Comparison of ENCODE assay signal across 17 cellular contexts in the genomic region with DNA sequence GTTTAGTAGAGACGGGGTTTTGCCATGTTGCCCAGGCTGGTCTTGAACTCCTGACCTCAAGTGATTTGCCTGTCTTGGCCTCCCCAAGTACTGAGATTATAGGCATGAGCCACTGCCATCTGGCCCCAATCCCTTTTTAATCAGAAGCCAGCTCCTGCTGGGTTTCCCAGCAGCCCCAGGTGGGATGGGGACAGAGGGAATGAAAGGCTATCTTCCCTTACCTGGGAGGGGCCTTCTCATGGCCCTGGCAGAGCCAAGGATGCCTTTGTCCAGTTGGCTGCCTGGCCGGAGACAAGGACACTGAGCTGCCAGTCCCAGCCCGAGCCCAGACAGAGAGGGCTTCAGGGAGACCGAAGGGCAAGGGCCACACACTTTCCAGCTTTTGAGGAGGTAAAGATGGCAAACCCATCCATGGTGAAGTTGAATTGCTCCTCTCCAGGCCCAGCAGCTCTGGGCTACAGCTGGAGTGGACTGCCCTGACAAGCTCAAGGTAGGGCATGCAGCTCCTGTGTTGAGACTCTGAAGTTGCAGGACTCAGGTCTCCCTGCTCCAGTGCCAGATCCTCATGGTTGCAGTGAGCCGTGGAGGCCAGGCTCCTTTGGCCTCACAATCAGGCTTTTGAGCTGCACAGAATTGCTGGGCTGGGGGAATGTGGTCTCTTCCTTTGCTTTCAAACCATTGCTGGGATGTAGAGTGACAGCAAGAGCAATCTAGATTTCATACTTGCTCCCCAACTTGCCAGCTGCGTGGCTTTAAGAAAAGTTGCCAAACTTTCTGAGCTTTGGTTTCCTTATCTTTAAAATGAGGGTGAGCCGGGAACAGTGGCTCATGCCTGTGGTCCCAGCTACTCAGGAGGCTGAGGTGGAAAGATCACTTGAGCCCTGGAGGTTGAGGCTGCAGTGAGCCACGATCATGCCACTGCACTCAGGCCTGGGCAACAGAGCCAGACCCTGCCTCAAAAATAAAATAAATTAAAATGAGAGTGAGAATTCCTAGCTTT. TPM values are rescaled to one million over a fixed set of nuclear protein-coding genes. Genes with fewer than 3 reads are reported as not detected.
"Had no signal": no experiment of that assay in that cellular context is flagged by ENCODE, and none has a peak within 500 bp of the region (broad histone marks: within the 10 kb centered on the region; RNA-seq: fewer than 3 reads in every experiment).

No MANE protein-coding gene starts in this region.

- H3K27ac ChIP-seq: cardiac muscle cell, coronary artery, hepatocyte, lower lobe of right lung, tibial artery, vagina had no signal

- H3K9me3 Mint-ChIP-seq: naive B cell had no signal

- H3K4me3 ChIP-seq: cardiac muscle cell, coronary artery, hepatocyte, lower lobe of right lung, skin epidermis, tibial artery, vagina had no signal

- H3K36me3 Mint-ChIP-seq: activated CD8-positive, alpha-beta memory T cell treated with anti-CD3 and anti-CD28 coated beads, Interleukin-2, amount 10 ng/mL, durations not matched to agents 7 days and 5 days; activated naive CD8-positive, alpha-beta T cell; naive B cell had no signal

- H3K4me3 Mint-ChIP-seq: activated CD8-positive, alpha-beta memory T cell treated with anti-CD3 and anti-CD28 coated beads, Interleukin-2, amount 10 ng/mL, durations not matched to agents 7 days and 5 days; activated naive CD8-positive, alpha-beta T cell; naive B cell had no signal

- DNase-seq: activated CD4-positive, alpha-beta T cell treated with anti-CD3 and anti-CD28 coated beads, Interleukin-2, amount 50 U/mL, for 48 hours; activated CD8-positive, alpha-beta memory T cell treated with anti-CD3 and anti-CD28 coated beads, Interleukin-2, amount 10 ng/mL, durations not matched to agents 7 days and 5 days; activated gamma-delta T cell; activated T-cell treated with anti-CD3 and anti-CD28 coated beads, Interleukin-2, amount 50 U/mL, for 48 hours; effector CD4-positive, alpha-beta T cell; kidney glomerular epithelial cell; lower lobe of right lung; naive B cell; retina; T-helper 2 cell; tibial artery had no signal

- H3K4me1 Mint-ChIP-seq: naive B cell had no signal

- H3K27me3 Mint-ChIP-seq: activated naive CD8-positive, alpha-beta T cell had no signal

- H3K27ac Mint-ChIP-seq: activated CD8-positive, alpha-beta memory T cell treated with anti-CD3 and anti-CD28 coated beads, Interleukin-2, amount 10 ng/mL, durations not matched to agents 7 days and 5 days; activated naive CD8-positive, alpha-beta T cell had no signal

- ATAC-seq: activated CD8-positive, alpha-beta memory T cell treated with anti-CD3 and anti-CD28 coated beads, Interleukin-2, amount 10 ng/mL, durations not matched to agents 7 days and 5 days; lower lobe of right lung had no signal

- H3K36me3 ChIP-seq: cardiac muscle cell, lower lobe of right lung, tibial artery, vagina had no signal

- H3K27me3 ChIP-seq: cardiac muscle cell, hepatocyte, tibial artery, vagina had no signal

RNA-seq across cellular contexts. Expression of gene IL34, which starts 44.5 kb away (rescaled TPM):
- total RNA-seq: activated CD8-positive, alpha-beta memory T cell treated with anti-CD3 and anti-CD28 coated beads, Interleukin-2, amount 10 ng/mL, durations not matched to agents 7 days and 5 days; cardiac muscle cell had no signal
